ENCODE assay signal across 25 cellular contexts in the genomic region with DNA sequence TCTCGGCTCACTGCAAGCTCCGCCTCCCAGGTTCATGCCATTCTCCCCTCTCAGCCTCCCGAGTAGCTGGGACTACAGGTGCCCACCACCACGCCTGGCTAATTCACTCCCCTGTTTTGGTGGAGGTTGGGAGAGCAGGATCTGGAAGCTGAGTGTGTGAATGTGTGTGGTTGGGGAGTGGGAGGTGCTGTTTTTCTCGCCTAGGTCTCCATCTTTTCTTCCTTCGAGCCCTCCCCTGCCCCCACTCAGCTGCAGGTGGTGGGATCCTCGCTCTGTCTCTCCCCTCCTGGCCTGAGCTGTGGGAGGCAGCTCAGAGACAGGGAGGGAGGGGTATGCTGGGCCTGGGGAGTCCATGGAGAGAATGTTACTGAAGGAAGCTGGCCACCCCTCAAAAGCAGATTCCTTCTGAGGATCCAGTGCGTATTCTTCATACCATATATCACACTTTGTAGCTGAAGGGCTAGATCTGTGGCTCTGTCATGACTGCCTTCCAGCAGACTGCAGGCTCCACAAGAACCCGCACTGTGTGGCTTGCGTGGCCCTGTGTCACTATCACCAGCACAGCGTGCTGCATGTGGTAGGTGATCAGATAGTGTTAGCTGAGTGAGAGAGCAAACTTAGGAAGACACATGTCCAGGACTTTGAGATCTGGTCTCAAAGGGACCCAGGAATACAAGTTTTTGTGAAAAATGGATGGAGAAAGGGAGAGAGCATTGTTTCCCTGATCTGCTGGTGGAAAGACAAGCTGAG. TPM values are rescaled to one million over a fixed set of nuclear protein-coding genes. Genes with fewer than 3 reads are reported as not detected.
"Had no signal": no experiment of that assay in that cellular context is flagged by ENCODE, and none has a peak within 500 bp of the region (broad histone marks: within the 10 kb centered on the region; RNA-seq: fewer than 3 reads in every experiment).

No MANE protein-coding gene starts in this region.

- H3K36me3 ChIP-seq: SJCRH30 had no signal

- H3K9me3 ChIP-seq: SJCRH30, SK-N-SH had no signal

- H3K27ac ChIP-seq: RWPE1, SJCRH30, VCaP had no signal

- H3K4me1 ChIP-seq: SJCRH30 had no signal

- H3K4me2 ChIP-seq: SK-N-SH had no signal

- H3K27ac Mint-ChIP-seq: activated CD4-positive, alpha-beta memory T cell treated with anti-CD3 and anti-CD28 coated beads, Interleukin-2, amount 10 ng/mL, durations not matched to agents 7 days and 5 days; activated naive CD4-positive, alpha-beta T cell treated with anti-CD3 and anti-CD28 coated beads, Interleukin-2, amount 50 U/mL, for 72 hours; activated T-helper 17 cell treated with anti-CD3 and anti-CD28 coated beads, Interleukin-2, amount 50 U/mL, for 72 hours had no signal

- H3K27me3 ChIP-seq: SJCRH30 had no signal

- H3K4me3 ChIP-seq: SJCRH30 had no signal

- H3K9ac ChIP-seq: SK-N-SH had no signal

- H3K4me1 Mint-ChIP-seq: activated T-helper 17 cell treated with anti-CD3 and anti-CD28 coated beads, Interleukin-2, amount 50 U/mL, for 72 hours had no signal

- H3K4me3 Mint-ChIP-seq: activated CD4-positive, alpha-beta memory T cell treated with anti-CD3 and anti-CD28 coated beads, Interleukin-2, amount 10 ng/mL, durations not matched to agents 7 days and 5 days; activated T-helper 17 cell treated with anti-CD3 and anti-CD28 coated beads, Interleukin-2, amount 50 U/mL, for 72 hours had no signal

- H3K9me3 Mint-ChIP-seq: activated CD4-positive, alpha-beta memory T cell treated with anti-CD3 and anti-CD28 coated beads, Interleukin-2, amount 10 ng/mL, durations not matched to agents 7 days and 5 days; activated naive CD4-positive, alpha-beta T cell treated with anti-CD3 and anti-CD28 coated beads, Interleukin-2, amount 50 U/mL, for 72 hours; activated T-helper 17 cell treated with anti-CD3 and anti-CD28 coated beads, Interleukin-2, amount 50 U/mL, for 72 hours had no signal

- DNase-seq: activated CD4-positive, alpha-beta memory T cell treated with anti-CD3 and anti-CD28 coated beads, Interleukin-2, amount 10 ng/mL, durations not matched to agents 7 days and 5 days; activated CD4-positive, alpha-beta T cell treated with anti-CD3 and anti-CD28 coated beads, Interleukin-2, amount 50 U/mL, for 1 hour; activated CD4-positive, CD25-positive, alpha-beta regulatory T cell; activated T-cell treated with anti-CD3 and anti-CD28 coated beads for 4 hours; activated T-cell treated with anti-CD3 and anti-CD28 coated beads, Interleukin-2, amount 50 U/mL, for 48 hours; anterior cingulate cortex; central memory CD4-positive, alpha-beta T cell; KG1; NCI-H1092; NCI-H1417 treated with DMSO at 0.1 percent for 48 hours; NCI-H187; NK-92 treated with Interleukin-12 subunit alpha and Interleukin-12 subunit beta, amount 100 ng/mL, for 24 hours; OCI-M1; Right ventricle myocardium superior; SJCRH30; SK-N-SH; T-helper 1 cell had no signal

- ATAC-seq: activated naive CD4-positive, alpha-beta T cell treated with anti-CD3 and anti-CD28 coated beads, Interleukin-2, amount 50 U/mL, for 72 hours; activated T-helper 17 cell treated with anti-CD3 and anti-CD28 coated beads, Interleukin-2, amount 50 U/mL, for 72 hours; Panc1 had no signal

- H3K36me3 Mint-ChIP-seq: activated naive CD4-positive, alpha-beta T cell treated with anti-CD3 and anti-CD28 coated beads, Interleukin-2, amount 50 U/mL, for 72 hours had no signal

RNA-seq across cellular contexts. Expression of a gene that starts 2.8 kb away (rescaled TPM):
- total RNA-seq: activated CD4-positive, alpha-beta memory T cell treated with anti-CD3 and anti-CD28 coated beads, Interleukin-2, amount 10 ng/mL, durations not matched to agents 7 days and 5 days; activated CD8-positive, alpha-beta memory T cell treated with anti-CD3 and anti-CD28 coated beads for 36 hours; activated naive CD4-positive, alpha-beta T cell treated with anti-CD3 and anti-CD28 coated beads, Interleukin-2, amount 50 U/mL, for 72 hours; activated T-helper 17 cell treated with anti-CD3 and anti-CD28 coated beads, Interleukin-2, amount 50 U/mL, for 72 hours; Right ventricle myocardium superior; SJCRH30; T-helper 2 cell treated with Interferon-gamma antibody and Interleukin-4, amounts not matched to agents 100 ng/mL and 5 ng/mL, for 36 hours had no signal
- polyA plus RNA-seq: adipose tissue had no signal

RNA-seq across cellular contexts. Expression of a gene that starts 27.1 kb away (rescaled TPM):
- total RNA-seq: activated CD4-positive, alpha-beta memory T cell treated with anti-CD3 and anti-CD28 coated beads, Interleukin-2, amount 10 ng/mL, durations not matched to agents 7 days and 5 days; activated CD8-positive, alpha-beta memory T cell treated with anti-CD3 and anti-CD28 coated beads for 36 hours; activated naive CD4-positive, alpha-beta T cell treated with anti-CD3 and anti-CD28 coated beads, Interleukin-2, amount 50 U/mL, for 72 hours; activated T-helper 17 cell treated with anti-CD3 and anti-CD28 coated beads, Interleukin-2, amount 50 U/mL, for 72 hours; Right ventricle myocardium superior had no signal

RNA-seq across cellular contexts. Expression of a gene that starts 44.0 kb away (rescaled TPM):
- total RNA-seq: activated CD8-positive, alpha-beta memory T cell treated with anti-CD3 and anti-CD28 coated beads for 36 hours; Right ventricle myocardium superior had no signal

RNA-seq across cellular contexts. Expression of a gene that starts 48.9 kb away (rescaled TPM):
- total RNA-seq: activated CD4-positive, alpha-beta memory T cell treated with anti-CD3 and anti-CD28 coated beads, Interleukin-2, amount 10 ng/mL, durations not matched to agents 7 days and 5 days; activated CD8-positive, alpha-beta memory T cell treated with anti-CD3 and anti-CD28 coated beads for 36 hours; activated naive CD4-positive, alpha-beta T cell treated with anti-CD3 and anti-CD28 coated beads, Interleukin-2, amount 50 U/mL, for 72 hours; activated T-helper 17 cell treated with anti-CD3 and anti-CD28 coated beads, Interleukin-2, amount 50 U/mL, for 72 hours; Right ventricle myocardium superior; SJCRH30; T-helper 2 cell treated with Interferon-gamma antibody and Interleukin-4, amounts not matched to agents 100 ng/mL and 5 ng/mL, for 36 hours had no signal
- polyA plus RNA-seq: adipose tissue, SK-N-SH had no signal
